1 cellular context compared by ENCODE assay signal in the genomic region with DNA sequence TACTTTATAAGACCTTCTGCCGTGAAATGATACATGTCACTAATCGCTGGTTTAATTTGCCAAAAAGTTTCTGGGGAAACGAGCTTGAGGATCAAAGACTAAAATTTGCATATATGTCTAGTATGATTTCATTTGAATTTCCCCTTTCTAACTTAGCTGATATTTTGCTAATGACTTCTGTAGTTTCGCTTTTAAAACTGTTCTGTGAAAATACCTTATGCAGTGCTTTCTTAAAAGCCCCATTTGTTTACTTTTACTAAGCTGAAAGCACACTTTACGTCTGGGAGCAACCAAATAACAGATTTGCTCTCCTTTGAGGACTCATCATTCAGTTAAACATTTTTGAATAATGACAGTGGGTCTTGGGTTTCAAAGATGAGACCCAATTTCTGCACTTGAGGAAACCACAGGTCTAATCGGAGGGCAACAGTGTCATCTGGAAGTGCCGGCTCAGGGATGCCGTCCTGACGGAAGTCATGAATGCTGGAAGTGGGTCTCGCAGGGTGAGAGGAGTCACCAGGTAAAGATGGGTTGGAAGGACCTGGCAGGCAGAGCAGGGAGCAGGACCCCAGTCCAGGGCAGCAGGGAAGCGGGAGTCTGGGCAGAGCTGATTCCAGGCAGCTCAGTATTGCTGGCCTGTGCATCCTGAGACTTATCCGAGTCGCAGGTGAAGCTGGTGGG.
TF ChIP-seq lines count a peak whose summit lies in the region.

No MANE protein-coding gene starts in this region.

TF ChIP-seq in WTC11, 78 proteins besides CTCF, POLR2A, EP300 and RAD21 (continued from another document):
- no peak for TF ChIP-seq PRRX2 (CRISPR knock-in tag; IDR thresholded peaks at IDR 0.05)
- TF ChIP-seq CREM (CRISPR knock-in tag; IDR thresholded peaks at IDR 0.05) = no peak
- no peak for TF ChIP-seq IRF2 (CRISPR knock-in tag; IDR thresholded peaks at IDR 0.05; ENCODE audit: borderline replicate concordance, low read depth)
- TF ChIP-seq ZNF121 (CRISPR knock-in tag; IDR thresholded peaks at IDR 0.05) = no peak
- TF ChIP-seq RELA (CRISPR knock-in tag; IDR thresholded peaks at IDR 0.05; ENCODE audit: borderline replicate concordance) = no peak
- no peak for TF ChIP-seq ZNF396 (CRISPR knock-in tag; IDR thresholded peaks at IDR 0.05; ENCODE audit: borderline replicate concordance)
- no peak for TF ChIP-seq ZBTB21 (CRISPR knock-in tag; IDR thresholded peaks at IDR 0.05; ENCODE audit: borderline replicate concordance)
- TF ChIP-seq GTF2I (CRISPR knock-in tag; conservative IDR thresholded peaks at IDR 0.05) = no peak
